In the genomic region with DNA sequence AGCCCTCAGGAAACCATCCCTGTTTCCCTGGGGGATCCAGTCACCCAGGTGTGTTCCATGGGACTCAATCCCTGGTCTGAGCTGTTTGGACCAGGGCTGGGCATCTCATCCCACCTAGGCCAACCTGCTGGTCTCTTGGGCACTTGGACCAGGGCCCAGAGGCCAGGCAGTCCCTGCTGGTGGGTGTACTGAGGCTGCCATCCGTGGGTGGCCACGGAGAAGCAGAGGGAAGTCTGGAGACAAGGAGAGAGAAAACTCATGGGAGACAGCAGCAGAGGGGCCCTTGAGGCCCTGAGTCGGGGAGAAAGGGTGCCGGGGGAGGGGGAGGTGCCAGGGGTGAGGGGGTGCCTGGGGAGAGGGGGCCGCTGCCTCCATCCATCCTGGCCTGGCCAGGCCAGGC, we compare ENCODE assay signal across 3 cellular contexts.
TF ChIP-seq lines count a peak whose summit lies in the region.

No MANE protein-coding gene starts in this region.

TF ChIP-seq in SK-N-SH, 30 proteins besides CTCF, POLR2A, EP300 and RAD21 (continued from another document):
- TF ChIP-seq, protein P1, sequence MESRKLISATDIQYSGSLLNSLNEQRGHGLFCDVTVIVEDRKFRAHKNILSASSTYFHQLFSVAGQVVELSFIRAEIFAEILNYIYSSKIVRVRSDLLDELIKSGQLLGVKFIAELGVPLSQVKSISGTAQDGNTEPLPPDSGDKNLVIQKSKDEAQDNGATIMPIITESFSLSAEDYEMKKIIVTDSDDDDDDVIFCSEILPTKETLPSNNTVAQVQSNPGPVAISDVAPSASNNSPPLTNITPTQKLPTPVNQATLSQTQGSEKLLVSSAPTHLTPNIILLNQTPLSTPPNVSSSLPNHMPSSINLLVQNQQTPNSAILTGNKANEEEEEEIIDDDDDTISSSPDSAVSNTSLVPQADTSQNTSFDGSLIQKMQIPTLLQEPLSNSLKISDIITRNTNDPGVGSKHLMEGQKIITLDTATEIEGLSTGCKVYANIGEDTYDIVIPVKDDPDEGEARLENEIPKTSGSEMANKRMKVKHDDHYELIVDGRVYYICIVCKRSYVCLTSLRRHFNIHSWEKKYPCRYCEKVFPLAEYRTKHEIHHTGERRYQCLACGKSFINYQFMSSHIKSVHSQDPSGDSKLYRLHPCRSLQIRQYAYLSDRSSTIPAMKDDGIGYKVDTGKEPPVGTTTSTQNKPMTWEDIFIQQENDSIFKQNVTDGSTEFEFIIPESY (IDR thresholded peaks at IDR 0.05; ENCODE audit: borderline replicate concordance, low read depth): no peak
- no peak for TF ChIP-seq GATA2 (CRISPR knock-in tag; IDR thresholded peaks at IDR 0.05)
- no peak for TF ChIP-seq CHD2 (IDR thresholded peaks at IDR 0.05; ENCODE audit: low read length, partially characterized antibody)
- TF ChIP-seq RFX5 (IDR thresholded peaks at IDR 0.05; ENCODE audit: low read length): no peak
- TF ChIP-seq, protein P2, sequence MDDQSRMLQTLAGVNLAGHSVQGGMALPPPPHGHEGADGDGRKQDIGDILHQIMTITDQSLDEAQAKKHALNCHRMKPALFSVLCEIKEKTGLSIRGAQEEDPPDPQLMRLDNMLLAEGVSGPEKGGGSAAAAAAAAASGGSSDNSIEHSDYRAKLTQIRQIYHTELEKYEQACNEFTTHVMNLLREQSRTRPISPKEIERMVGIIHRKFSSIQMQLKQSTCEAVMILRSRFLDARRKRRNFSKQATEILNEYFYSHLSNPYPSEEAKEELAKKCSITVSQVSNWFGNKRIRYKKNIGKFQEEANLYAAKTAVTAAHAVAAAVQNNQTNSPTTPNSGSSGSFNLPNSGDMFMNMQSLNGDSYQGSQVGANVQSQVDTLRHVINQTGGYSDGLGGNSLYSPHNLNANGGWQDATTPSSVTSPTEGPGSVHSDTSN (IDR thresholded peaks at IDR 0.05): no peak

TF ChIP-seq in SK-N-SH treated with all-trans-retinoic acid at 6 μM for 48 hours, 23 proteins besides CTCF, POLR2A, EP300 and RAD21 (continued from another document):
- TF ChIP-seq, protein P3, sequence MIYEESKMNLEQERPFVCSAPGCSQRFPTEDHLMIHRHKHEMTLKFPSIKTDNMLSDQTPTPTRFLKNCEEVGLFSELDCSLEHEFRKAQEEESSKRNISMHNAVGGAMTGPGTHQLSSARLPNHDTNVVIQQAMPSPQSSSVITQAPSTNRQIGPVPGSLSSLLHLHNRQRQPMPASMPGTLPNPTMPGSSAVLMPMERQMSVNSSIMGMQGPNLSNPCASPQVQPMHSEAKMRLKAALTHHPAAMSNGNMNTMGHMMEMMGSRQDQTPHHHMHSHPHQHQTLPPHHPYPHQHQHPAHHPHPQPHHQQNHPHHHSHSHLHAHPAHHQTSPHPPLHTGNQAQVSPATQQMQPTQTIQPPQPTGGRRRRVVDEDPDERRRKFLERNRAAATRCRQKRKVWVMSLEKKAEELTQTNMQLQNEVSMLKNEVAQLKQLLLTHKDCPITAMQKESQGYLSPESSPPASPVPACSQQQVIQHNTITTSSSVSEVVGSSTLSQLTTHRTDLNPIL (CRISPR knock-in tag; IDR thresholded peaks at IDR 0.05; ENCODE audit: low read depth): no peak
- TF ChIP-seq ZNF70 (CRISPR knock-in tag; IDR thresholded peaks at IDR 0.05) (no peak), OSR1 (CRISPR knock-in tag; IDR thresholded peaks at IDR 0.05) (no peak), TCF4 (CRISPR knock-in tag; IDR thresholded peaks at IDR 0.05; ENCODE audit: borderline replicate concordance) (no peak), PPARA (CRISPR knock-in tag; IDR thresholded peaks at IDR 0.05; ENCODE audit: borderline replicate concordance) (no peak), ZFP3 (CRISPR knock-in tag; IDR thresholded peaks at IDR 0.05) (no peak), ZNF8 (CRISPR knock-in tag; IDR thresholded peaks at IDR 0.05) (no peak), ZFP30 (CRISPR knock-in tag; IDR thresholded peaks at IDR 0.05) (no peak), ARNTL (CRISPR knock-in tag; IDR thresholded peaks at IDR 0.05; ENCODE audit: borderline replicate concordance, low read depth) (no peak), RARB (CRISPR knock-in tag; IDR thresholded peaks at IDR 0.05) (no peak), GLIS3 (CRISPR knock-in tag; IDR thresholded peaks at IDR 0.05) (no peak)
- TF ChIP-seq, protein P4, sequence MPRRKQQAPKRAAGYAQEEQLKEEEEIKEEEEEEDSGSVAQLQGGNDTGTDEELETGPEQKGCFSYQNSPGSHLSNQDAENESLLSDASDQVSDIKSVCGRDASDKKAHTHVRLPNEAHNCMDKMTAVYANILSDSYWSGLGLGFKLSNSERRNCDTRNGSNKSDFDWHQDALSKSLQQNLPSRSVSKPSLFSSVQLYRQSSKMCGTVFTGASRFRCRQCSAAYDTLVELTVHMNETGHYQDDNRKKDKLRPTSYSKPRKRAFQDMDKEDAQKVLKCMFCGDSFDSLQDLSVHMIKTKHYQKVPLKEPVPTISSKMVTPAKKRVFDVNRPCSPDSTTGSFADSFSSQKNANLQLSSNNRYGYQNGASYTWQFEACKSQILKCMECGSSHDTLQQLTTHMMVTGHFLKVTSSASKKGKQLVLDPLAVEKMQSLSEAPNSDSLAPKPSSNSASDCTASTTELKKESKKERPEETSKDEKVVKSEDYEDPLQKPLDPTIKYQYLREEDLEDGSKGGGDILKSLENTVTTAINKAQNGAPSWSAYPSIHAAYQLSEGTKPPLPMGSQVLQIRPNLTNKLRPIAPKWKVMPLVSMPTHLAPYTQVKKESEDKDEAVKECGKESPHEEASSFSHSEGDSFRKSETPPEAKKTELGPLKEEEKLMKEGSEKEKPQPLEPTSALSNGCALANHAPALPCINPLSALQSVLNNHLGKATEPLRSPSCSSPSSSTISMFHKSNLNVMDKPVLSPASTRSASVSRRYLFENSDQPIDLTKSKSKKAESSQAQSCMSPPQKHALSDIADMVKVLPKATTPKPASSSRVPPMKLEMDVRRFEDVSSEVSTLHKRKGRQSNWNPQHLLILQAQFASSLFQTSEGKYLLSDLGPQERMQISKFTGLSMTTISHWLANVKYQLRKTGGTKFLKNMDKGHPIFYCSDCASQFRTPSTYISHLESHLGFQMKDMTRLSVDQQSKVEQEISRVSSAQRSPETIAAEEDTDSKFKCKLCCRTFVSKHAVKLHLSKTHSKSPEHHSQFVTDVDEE (CRISPR knock-in tag; IDR thresholded peaks at IDR 0.05): no peak
- TF ChIP-seq, protein P5, sequence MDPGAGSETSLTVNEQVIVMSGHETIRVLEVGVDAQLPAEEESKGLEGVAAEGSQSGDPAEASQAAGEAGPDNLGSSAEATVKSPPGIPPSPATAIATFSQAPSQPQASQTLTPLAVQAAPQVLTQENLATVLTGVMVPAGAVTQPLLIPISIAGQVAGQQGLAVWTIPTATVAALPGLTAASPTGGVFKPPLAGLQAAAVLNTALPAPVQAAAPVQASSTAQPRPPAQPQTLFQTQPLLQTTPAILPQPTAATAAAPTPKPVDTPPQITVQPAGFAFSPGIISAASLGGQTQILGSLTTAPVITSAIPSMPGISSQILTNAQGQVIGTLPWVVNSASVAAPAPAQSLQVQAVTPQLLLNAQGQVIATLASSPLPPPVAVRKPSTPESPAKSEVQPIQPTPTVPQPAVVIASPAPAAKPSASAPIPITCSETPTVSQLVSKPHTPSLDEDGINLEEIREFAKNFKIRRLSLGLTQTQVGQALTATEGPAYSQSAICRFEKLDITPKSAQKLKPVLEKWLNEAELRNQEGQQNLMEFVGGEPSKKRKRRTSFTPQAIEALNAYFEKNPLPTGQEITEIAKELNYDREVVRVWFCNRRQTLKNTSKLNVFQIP (CRISPR knock-in tag; IDR thresholded peaks at IDR 0.05; ENCODE audit: borderline replicate concordance, low read depth): no peak
- TF ChIP-seq, protein P6, sequence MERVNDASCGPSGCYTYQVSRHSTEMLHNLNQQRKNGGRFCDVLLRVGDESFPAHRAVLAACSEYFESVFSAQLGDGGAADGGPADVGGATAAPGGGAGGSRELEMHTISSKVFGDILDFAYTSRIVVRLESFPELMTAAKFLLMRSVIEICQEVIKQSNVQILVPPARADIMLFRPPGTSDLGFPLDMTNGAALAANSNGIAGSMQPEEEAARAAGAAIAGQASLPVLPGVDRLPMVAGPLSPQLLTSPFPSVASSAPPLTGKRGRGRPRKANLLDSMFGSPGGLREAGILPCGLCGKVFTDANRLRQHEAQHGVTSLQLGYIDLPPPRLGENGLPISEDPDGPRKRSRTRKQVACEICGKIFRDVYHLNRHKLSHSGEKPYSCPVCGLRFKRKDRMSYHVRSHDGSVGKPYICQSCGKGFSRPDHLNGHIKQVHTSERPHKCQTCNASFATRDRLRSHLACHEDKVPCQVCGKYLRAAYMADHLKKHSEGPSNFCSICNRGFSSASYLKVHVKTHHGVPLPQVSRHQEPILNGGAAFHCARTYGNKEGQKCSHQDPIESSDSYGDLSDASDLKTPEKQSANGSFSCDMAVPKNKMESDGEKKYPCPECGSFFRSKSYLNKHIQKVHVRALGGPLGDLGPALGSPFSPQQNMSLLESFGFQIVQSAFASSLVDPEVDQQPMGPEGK (CRISPR knock-in tag; IDR thresholded peaks at IDR 0.05; ENCODE audit: borderline replicate concordance): no peak

TF ChIP-seq in HepG2, 621 proteins besides CTCF, POLR2A, EP300 and RAD21:
- TF ChIP-seq, protein P7, sequence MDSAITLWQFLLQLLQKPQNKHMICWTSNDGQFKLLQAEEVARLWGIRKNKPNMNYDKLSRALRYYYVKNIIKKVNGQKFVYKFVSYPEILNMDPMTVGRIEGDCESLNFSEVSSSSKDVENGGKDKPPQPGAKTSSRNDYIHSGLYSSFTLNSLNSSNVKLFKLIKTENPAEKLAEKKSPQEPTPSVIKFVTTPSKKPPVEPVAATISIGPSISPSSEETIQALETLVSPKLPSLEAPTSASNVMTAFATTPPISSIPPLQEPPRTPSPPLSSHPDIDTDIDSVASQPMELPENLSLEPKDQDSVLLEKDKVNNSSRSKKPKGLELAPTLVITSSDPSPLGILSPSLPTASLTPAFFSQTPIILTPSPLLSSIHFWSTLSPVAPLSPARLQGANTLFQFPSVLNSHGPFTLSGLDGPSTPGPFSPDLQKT (CRISPR knock-in tag; IDR thresholded peaks at IDR 0.05; ENCODE audit: borderline replicate concordance): no peak
- no peak for TF ChIP-seq TGIF2 (CRISPR knock-in tag; IDR thresholded peaks at IDR 0.05)
